Comparison of ENCODE assay signal across 21 cellular contexts in genomic region chr10:114607358-114607998, GRCh38. TPM values are rescaled to one million over a fixed set of nuclear protein-coding genes. Genes with fewer than 3 reads are reported as not detected.
DNase-seq lines count a peak whose midpoint lies in the region; ATAC-seq, FAIRE-seq and TF ChIP-seq lines count a peak whose summit lies in the region.
"Had no signal": no experiment of that assay in that cellular context is flagged by ENCODE, and none has a peak within 500 bp of the region (broad histone marks: within the 10 kb centered on the region; RNA-seq: fewer than 3 reads in every experiment).

No MANE protein-coding gene starts in this region.

- H3K36me3 ChIP-seq in right atrium auricular region (no peaks in the 10 kb centered on the region), gastrocnemius medialis (no peaks in the 10 kb centered on the region)
- H3K36me3 ChIP-seq: ovary had no signal

- H3K4me3 ChIP-seq in right atrium auricular region, result no peak overlapping the region
- H3K4me3 ChIP-seq in gastrocnemius medialis, result no peak overlapping the region
- H3K4me3 ChIP-seq: ovary had no signal

- TF ChIP-seq POLR2A in gastrocnemius medialis (IDR thresholded peaks at IDR 0.05), result no peak

- H3K9me3 ChIP-seq in right atrium auricular region, result no peaks in the 10 kb centered on the region
- H3K9me3 ChIP-seq in gastrocnemius medialis, result no peaks in the 10 kb centered on the region
- H3K9me3 ChIP-seq: ovary had no signal

- H3K27me3 Mint-ChIP-seq in progenitor cell of endocrine pancreas, result peaks cover 4% of the 10 kb centered on the region
- H3K27me3 Mint-ChIP-seq: stimulated activated memory B cell treated with anti-CD40 and anti-IgM and Interleukin-4, amounts not matched to agents 10 μg/mL and 1 μg/mL and 100 μg/mL, for 72 hours had no signal

- H3K9me3 Mint-ChIP-seq in progenitor cell of endocrine pancreas (ENCODE audit: low read depth), result no peaks in the 10 kb centered on the region
- H3K9me3 Mint-ChIP-seq: activated naive CD8-positive, alpha-beta T cell treated with anti-CD3 and anti-CD28 coated beads for 36 hours; stimulated activated memory B cell treated with anti-CD40 and anti-IgM and Interleukin-4, amounts not matched to agents 10 μg/mL and 1 μg/mL and 100 μg/mL, for 72 hours had no signal

- ATAC-seq in gastrocnemius medialis (peak; percentile 60 to 75), HG03565 (IDR thresholded peaks at IDR 0.05; ENCODE audit: unreplicated experiment) (no peak)
- ATAC-seq: left colon; stimulated activated memory B cell treated with anti-CD40 and anti-IgM and Interleukin-4, amounts not matched to agents 10 μg/mL and 1 μg/mL and 100 μg/mL, for 72 hours had no signal

- intact Hi-C loops in gastrocnemius medialis (cut with DNase I; ENCODE audit: low total_unique reads), result no loop called here

- H3K27ac ChIP-seq in right atrium auricular region, result peak overlapping the region; percentile 71 to 75
- H3K27ac ChIP-seq in gastrocnemius medialis, result peak overlapping the region; percentile 64 to 76 (median 68)
- H3K27ac ChIP-seq: ovary had no signal

- H3K4me3 Mint-ChIP-seq in progenitor cell of endocrine pancreas (ENCODE audit: low read depth), result no peak overlapping the region
- H3K4me3 Mint-ChIP-seq: activated naive CD8-positive, alpha-beta T cell treated with anti-CD3 and anti-CD28 coated beads for 36 hours; stimulated activated memory B cell treated with anti-CD40 and anti-IgM and Interleukin-4, amounts not matched to agents 10 μg/mL and 1 μg/mL and 100 μg/mL, for 72 hours had no signal

- H3K36me3 Mint-ChIP-seq in progenitor cell of endocrine pancreas (ENCODE audit: insufficient read depth), result no peaks in the 10 kb centered on the region
- H3K36me3 Mint-ChIP-seq: activated naive CD8-positive, alpha-beta T cell treated with anti-CD3 and anti-CD28 coated beads for 36 hours; stimulated activated memory B cell treated with anti-CD40 and anti-IgM and Interleukin-4, amounts not matched to agents 10 μg/mL and 1 μg/mL and 100 μg/mL, for 72 hours had no signal

- DNase-seq in RCC 7860 (ENCODE audit: low spot score), result no peak
- peak; percentile 37 for DNase-seq in cerebellum (ENCODE audit: low spot score)
- DNase-seq in right atrium auricular region (ENCODE audit: low spot score), result no peak
- DNase-seq in gastrocnemius medialis, result no peak
- DNase-seq in progenitor cell of endocrine pancreas (ENCODE audit: low spot score, unreplicated experiment), result no peak
- DNase-seq in MV-4-11 (lab: John Stamatoyannopoulos, UW), result no peak
- no peak for DNase-seq in AG08396 (ENCODE audit: low spot score)
- DNase-seq: activated CD4-positive, alpha-beta T cell treated with anti-CD3 and anti-CD28 coated beads, Interleukin-2, amount 50 U/mL, for 4 hours; activated naive CD8-positive, alpha-beta T cell treated with anti-CD3 and anti-CD28 coated beads for 36 hours; activated T-cell treated with anti-CD3 and anti-CD28 coated beads, Interleukin-2, amount 50 U/mL, for 1 hour; central memory CD4-positive, alpha-beta T cell; left colon; NCI-H187 treated with DMSO at 0.1 percent for 48 hours; NCI-H510A; OCI-M1; ovary; stimulated activated CD4-positive, alpha-beta T cell treated with anti-CD3 and anti-CD28 coated beads, Interleukin-12 subunit alpha, Interleukin-12 subunit beta, amount 100 ng/mL, for 4 hours; trophoblast cell had no signal

- peaks cover 0 to 97% of the 10 kb centered on the region in 2 donors for H3K4me1 ChIP-seq in right atrium auricular region
- H3K4me1 ChIP-seq in gastrocnemius medialis, result peaks cover 18 to 49% of the 10 kb centered on the region in 2 donors

- peak; percentile 75 for FAIRE-seq in RCC 7860 (lab: Jason Lieb, UNC)
- FAIRE-seq: endometrium had no signal

- in situ Hi-C loops in gastrocnemius medialis (cut with MboI; ENCODE audit: low sequenced_read_pairs in 4 of 4), result no loop called here

- no peak overlapping the region for H3K27ac Mint-ChIP-seq in progenitor cell of endocrine pancreas
- H3K27ac Mint-ChIP-seq: activated naive CD8-positive, alpha-beta T cell treated with anti-CD3 and anti-CD28 coated beads for 36 hours; stimulated activated memory B cell treated with anti-CD40 and anti-IgM and Interleukin-4, amounts not matched to agents 10 μg/mL and 1 μg/mL and 100 μg/mL, for 72 hours had no signal

- H3K27me3 ChIP-seq in right atrium auricular region, result no peaks in the 10 kb centered on the region
- no peaks in the 10 kb centered on the region for H3K27me3 ChIP-seq in gastrocnemius medialis
- H3K27me3 ChIP-seq: ovary had no signal

- TF ChIP-seq CTCF in right atrium auricular region (IDR thresholded peaks at IDR 0.05) (no peak), gastrocnemius medialis (IDR thresholded peaks at IDR 0.05 in 4 of 5, conservative IDR thresholded peaks at IDR 0.05 in 1 of 5) (no peak), progenitor cell of endocrine pancreas (IDR thresholded peaks at IDR 0.05; ENCODE audit: unreplicated experiment) (no peak)

- H3K4me1 Mint-ChIP-seq in progenitor cell of endocrine pancreas (ENCODE audit: low read depth), result peaks cover 32% of the 10 kb centered on the region
- H3K4me1 Mint-ChIP-seq: activated naive CD8-positive, alpha-beta T cell treated with anti-CD3 and anti-CD28 coated beads for 36 hours; stimulated activated memory B cell treated with anti-CD40 and anti-IgM and Interleukin-4, amounts not matched to agents 10 μg/mL and 1 μg/mL and 100 μg/mL, for 72 hours had no signal

RNA-seq across cellular contexts. Expression of gene ABLIM1, which starts 50.6 kb away (rescaled TPM):
- 112 TPM for total RNA-seq in cerebellum
- total RNA-seq in right atrium auricular region, result 100 to 1,000 TPM; 359 to 404 TPM
- total RNA-seq in gastrocnemius medialis, result 100 to 1,000 TPM in 3 of 4 donors, 10 to 100 TPM in 1; 84.7 to 203 (median 150) TPM
- total RNA-seq in progenitor cell of endocrine pancreas, result 59.1 and 60.5 TPM in 2 replicates
